In the genomic region with DNA sequence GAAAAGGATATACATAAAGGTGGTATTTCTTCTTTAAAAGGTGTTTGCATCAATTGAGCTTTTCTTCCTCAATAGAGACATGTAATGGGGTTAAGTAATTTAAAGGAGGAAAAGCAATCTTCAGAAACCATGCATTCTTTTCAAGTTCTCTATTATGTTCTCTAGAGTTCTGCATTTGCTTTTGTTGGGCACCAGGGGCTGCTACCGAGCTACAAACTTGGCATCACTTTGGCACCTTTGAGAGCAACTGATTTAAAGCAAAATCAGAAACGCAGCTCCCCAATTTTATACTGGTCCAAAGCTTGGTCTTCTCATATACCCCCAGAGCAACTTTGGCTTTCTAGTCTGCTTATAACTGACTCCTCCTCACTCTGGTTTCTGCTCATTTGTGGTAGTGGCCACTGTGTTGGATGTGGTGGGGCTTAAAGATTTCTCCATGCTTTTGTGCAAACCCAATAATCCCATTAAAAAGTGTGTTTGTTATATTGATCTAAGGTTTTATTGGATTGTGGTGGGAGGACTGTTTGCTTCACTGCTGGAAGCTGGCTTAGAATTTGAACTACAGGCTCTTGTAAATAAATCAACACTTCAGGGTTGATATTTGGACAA, we compare ENCODE assay signal across 8 cellular contexts.
DNase-seq lines count a peak whose midpoint lies in the region; ATAC-seq and TF ChIP-seq lines count a peak whose summit lies in the region.

No MANE protein-coding gene starts in this region.

- POLR2A ChIA-PET in BJ (lab: Charles Lee), result interaction anchor here (0.6 kb wide), 1 partner anchor 344 kb away, joined by 4 read pairs; no protein-coding TSS in a partner anchor

- no peaks in the 10 kb centered on the region for H3K4me1 ChIP-seq in RWPE2 (ENCODE audit: insufficient read depth, poor library complexity, severe bottlenecking)

- H3K36me3 ChIP-seq in BJ (ENCODE audit: control insufficient read depth, insufficient read depth, low read length) (no peaks in the 10 kb centered on the region), RWPE2 (ENCODE audit: low read depth) (no peaks in the 10 kb centered on the region)

- TF ChIP-seq CTCF in BJ (IDR thresholded peaks at IDR 0.05; ENCODE audit: insufficient read depth, low read depth, low read length) (peak; percentile 89), RWPE2 (IDR thresholded peaks at IDR 0.05; ENCODE audit: poor library complexity, severe bottlenecking) (peak; percentile 77), retinal pigment epithelial cell (conservative IDR thresholded peaks at IDR 0.05; ENCODE audit: low read depth, low read length) (peak; percentile 95)

- DNase-seq in BJ (ENCODE audit: low read depth) (no peak), RWPE2 (ENCODE audit: low spot score) (no peak), germinal center (ENCODE audit: low spot score) (peak; percentile 3), retinal pigment epithelial cell (ENCODE audit: low read depth) (no peak)
- no peak for DNase-seq in stimulated activated naive CD8-positive, alpha-beta T cell treated with anti-CD3 and anti-CD28 coated beads, Interleukin-15, Interleukin-2, amounts not matched to agents 100 U/mL and 50 U/mL, for 24 hours

- peak; percentile 58 for ATAC-seq in GM18870 (IDR thresholded peaks at IDR 0.05; ENCODE audit: unreplicated experiment)
- peak; percentile 64; the same call in 2 of the 3 replicates for ATAC-seq in RWPE2 (ENCODE audit: low read depth)
- no peak for ATAC-seq in stimulated activated naive CD8-positive, alpha-beta T cell treated with anti-CD3 and anti-CD28 coated beads, Interleukin-15, Interleukin-2, amounts not matched to agents 100 U/mL and 50 U/mL, for 24 hours
- no peak for ATAC-seq in HG03135 (IDR thresholded peaks at IDR 0.05; ENCODE audit: unreplicated experiment)

- H3K9me3 ChIP-seq in RWPE2 (ENCODE audit: severe bottlenecking), result no peaks in the 10 kb centered on the region

- H3K27me3 ChIP-seq in BJ (ENCODE audit: control insufficient read depth, insufficient read depth, low read length), result no peaks in the 10 kb centered on the region; the same call in 1 of the 2 replicates
- H3K27me3 ChIP-seq in RWPE2 (ENCODE audit: insufficient read depth, poor library complexity, severe bottlenecking), result no peaks in the 10 kb centered on the region

- peak; percentile 77 for TF ChIP-seq RAD21 in Ishikawa (IDR thresholded peaks at IDR 0.05; ENCODE audit: low read depth)

- CTCF ChIA-PET in BJ (lab: Yijun Ruan, JAX), result interaction anchor here (0.6 to 2.8 kb wide), 15 partner anchors 9 to 1536 kb away, joined by 3 to 14 read pairs (median 3); no protein-coding TSS in a partner anchor

- H3K27ac ChIP-seq in RWPE2 (ENCODE audit: poor library complexity, severe bottlenecking), result no peak overlapping the region

- TF ChIP-seq EP300 in Ishikawa (IDR thresholded peaks at IDR 0.05; ENCODE audit: borderline replicate concordance), result no peak

- H3K4me3 ChIP-seq in BJ (ENCODE audit: low read depth, low read length) (no peak overlapping the region), RWPE2 (ENCODE audit: severe bottlenecking) (no peak overlapping the region), retinal pigment epithelial cell (ENCODE audit: low read length) (no peak overlapping the region)

TF ChIP-seq in Ishikawa, 13 proteins besides CTCF, POLR2A, EP300 and RAD21:
- TF ChIP-seq EGR1 (IDR thresholded peaks at IDR 0.05), result no peak
- TF ChIP-seq FOXM1 (IDR thresholded peaks at IDR 0.05; ENCODE audit: borderline replicate concordance, low read depth), result no peak
- TF ChIP-seq, protein P1, sequence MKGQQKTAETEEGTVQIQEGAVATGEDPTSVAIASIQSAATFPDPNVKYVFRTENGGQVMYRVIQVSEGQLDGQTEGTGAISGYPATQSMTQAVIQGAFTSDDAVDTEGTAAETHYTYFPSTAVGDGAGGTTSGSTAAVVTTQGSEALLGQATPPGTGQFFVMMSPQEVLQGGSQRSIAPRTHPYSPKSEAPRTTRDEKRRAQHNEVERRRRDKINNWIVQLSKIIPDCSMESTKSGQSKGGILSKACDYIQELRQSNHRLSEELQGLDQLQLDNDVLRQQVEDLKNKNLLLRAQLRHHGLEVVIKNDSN (IDR thresholded peaks at IDR 0.05), result no peak
- no peak for TF ChIP-seq CREB1 (IDR thresholded peaks at IDR 0.05; ENCODE audit: low read depth)
- no peak for TF ChIP-seq TAF1 (IDR thresholded peaks at IDR 0.05; ENCODE audit: low read depth)
- TF ChIP-seq YY1 (IDR thresholded peaks at IDR 0.05; ENCODE audit: low read depth), result no peak
- no peak for TF ChIP-seq TCF12 (IDR thresholded peaks at IDR 0.05; ENCODE audit: low read depth)
- TF ChIP-seq TEAD4 (IDR thresholded peaks at IDR 0.05), result no peak
- TF ChIP-seq, protein P2, sequence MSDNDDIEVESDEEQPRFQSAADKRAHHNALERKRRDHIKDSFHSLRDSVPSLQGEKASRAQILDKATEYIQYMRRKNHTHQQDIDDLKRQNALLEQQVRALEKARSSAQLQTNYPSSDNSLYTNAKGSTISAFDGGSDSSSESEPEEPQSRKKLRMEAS (IDR thresholded peaks at IDR 0.05), result no peak
- no peak for TF ChIP-seq NFIC (IDR thresholded peaks at IDR 0.05)

Comparison
In these comparisons a context has a peak if more than half of its experiments do, and no peak if none do; other contexts are left out.
1. ATAC-seq: peak in GM18870 (single experiment) and RWPE2 (single experiment); none in stimulated activated naive CD8-positive, alpha-beta T cell treated with anti-CD3 and anti-CD28 coated beads, Interleukin-15, Interleukin-2, amounts not matched to agents 100 U/mL and 50 U/mL, for 24 hours (single experiment) and HG03135 (single experiment).
2. Peak in every context shown above with its lines, with median percentiles within 50 percentile points of each other: CTCF ChIP-seq.